Comparison of ENCODE assay signal across 19 cellular contexts in the genomic region with DNA sequence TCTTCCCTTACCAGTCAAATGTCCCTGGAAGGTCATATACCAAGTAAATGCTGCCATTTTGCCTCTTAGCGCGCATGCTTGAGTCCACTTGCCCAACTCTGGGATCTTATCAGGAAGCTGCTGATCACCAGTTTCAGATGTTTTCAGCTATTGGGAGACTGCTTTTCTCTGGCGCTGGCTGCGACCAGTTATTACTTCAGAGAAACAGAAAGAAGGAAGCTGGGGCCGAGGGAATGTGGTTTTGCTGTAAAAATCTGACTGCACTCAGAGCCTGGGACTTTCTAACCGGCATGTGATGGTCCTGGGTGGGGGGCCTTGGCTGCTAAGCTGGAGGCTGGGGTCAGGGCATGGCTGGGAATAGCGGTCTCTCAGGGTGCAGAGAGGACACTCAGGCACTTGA.
"Had no signal": no experiment of that assay in that cellular context is flagged by ENCODE, and none has a peak within 500 bp of the region (broad histone marks: within the 10 kb centered on the region; RNA-seq: fewer than 3 reads in every experiment).

No MANE protein-coding gene starts in this region.

- ATAC-seq: activated CD8-positive, alpha-beta T cell treated with anti-CD3 and anti-CD28 coated beads, Interleukin-2, amount 10 ng/mL, durations not matched to agents 7 days and 5 days; gastrocnemius medialis; heart left ventricle; left ventricle myocardium superior; pancreas; stimulated activated memory B cell treated with anti-CD40 and anti-IgM and Interleukin-4, amounts not matched to agents 10 μg/mL and 1 μg/mL and 100 μg/mL, for 72 hours had no signal

- H3K4me3 ChIP-seq: gastrocnemius medialis, heart left ventricle, neural progenitor cell, pancreas, spleen, testis had no signal

- DNase-seq: activated CD4-positive, alpha-beta T cell treated with anti-CD3 and anti-CD28 coated beads, Interleukin-2, amount 10 ng/mL, durations not matched to agents 7 days and 5 days; activated CD8-positive, alpha-beta T cell treated with anti-CD3 and anti-CD28 coated beads, Interleukin-2, amount 10 ng/mL, durations not matched to agents 7 days and 5 days; activated naive CD4-positive, alpha-beta T cell treated with anti-CD3 and anti-CD28 coated beads, Interleukin-2, amount 50 U/mL, for 16 hours; activated T-cell treated with anti-CD3 and anti-CD28 coated beads, Interleukin-2, amount 50 U/mL, for 24 hours; aorta; brain microvascular endothelial cell; central memory CD4-positive, alpha-beta T cell; erythroblast; gastrocnemius medialis; heart left ventricle; kidney glomerular epithelial cell; left ventricle myocardium superior; naive B cell; pancreas; spleen; stimulated activated CD4-positive, alpha-beta T cell treated with anti-CD3 and anti-CD28 coated beads, Interleukin-4, amount 100 ng/mL, for 4 hours; testis had no signal
